1 cellular context compared by ENCODE assay signal in genomic region chr1:36159614-36160387, GRCh38.
TF ChIP-seq lines count a peak whose summit lies in the region.

No MANE protein-coding gene starts in this region.

TF ChIP-seq in H1, 55 proteins besides CTCF, POLR2A, EP300 and RAD21:
- TF ChIP-seq RBBP5 (IDR thresholded peaks at IDR 0.05; ENCODE audit: borderline replicate concordance, low read depth, low read length): no peak
- no peak for TF ChIP-seq RNF2 (IDR thresholded peaks at IDR 0.05; ENCODE audit: borderline replicate concordance, low read depth, low read length, missing control alignments, poor library complexity, severe bottlenecking)
- no peak for TF ChIP-seq JUND (IDR thresholded peaks at IDR 0.05; ENCODE audit: low read length)
- no peak for TF ChIP-seq CBX5 (IDR thresholded peaks at IDR 0.05; ENCODE audit: low read depth, low read length)
- TF ChIP-seq TEAD4 (IDR thresholded peaks at IDR 0.05; ENCODE audit: low read depth, low read length): no peak
- TF ChIP-seq CREB1 (IDR thresholded peaks at IDR 0.05): no peak
- no peak for TF ChIP-seq KDM1A (IDR thresholded peaks at IDR 0.05; ENCODE audit: borderline replicate concordance, low read length)
- TF ChIP-seq POLR2AphosphoS5 (IDR thresholded peaks at IDR 0.05; ENCODE audit: low read depth, low read length): no peak
- TF ChIP-seq SIN3A (conservative IDR thresholded peaks at IDR 0.05 in 1 of 2, IDR thresholded peaks at IDR 0.05 in 1 of 2; ENCODE audit: low read depth in 1 of 2, low read length in 2 of 2): no peak
- no peak for TF ChIP-seq ATF3 (IDR thresholded peaks at IDR 0.05; ENCODE audit: insufficient read depth, low read depth, low read length)
- TF ChIP-seq BCL11A (IDR thresholded peaks at IDR 0.05; ENCODE audit: low read depth in 2 of 2, low read length in 2 of 2): no peak
TF ChIP-seq in H1: peak in this region for 0.
